ENCODE assay signal across 18 cellular contexts in genomic region chr13:92354583-92354982, GRCh38.
DNase-seq lines count a peak whose midpoint lies in the region; ATAC-seq, FAIRE-seq and TF ChIP-seq lines count a peak whose summit lies in the region.
"Had no signal": no experiment of that assay in that cellular context is flagged by ENCODE, and none has a peak within 500 bp of the region (broad histone marks: within the 10 kb centered on the region; RNA-seq: fewer than 3 reads in every experiment).

No MANE protein-coding gene starts in this region.

- H2BK5ac ChIP-seq in H1 (ENCODE audit: low read depth, low read length), result no peak overlapping the region

- no peak overlapping the region for H4K91ac ChIP-seq in H1 (replicated peaks; ENCODE audit: insufficient read length, low read length)

- H3K27ac ChIP-seq in H1 (ENCODE audit: low read depth, low read length), result no peak overlapping the region
- H3K27ac ChIP-seq: HL-60 had no signal

- H2AFZ ChIP-seq in H1 (ENCODE audit: low read length), result no peak overlapping the region
- H2AFZ ChIP-seq: GM23338 had no signal

- no peak for ATAC-seq in GM21381 (IDR thresholded peaks at IDR 0.05; ENCODE audit: unreplicated experiment)
- ATAC-seq: CD8-positive, alpha-beta T cell; GM12878 had no signal

- H4K20me1 ChIP-seq in H1 (replicated peaks in 1 of 2; ENCODE audit: control insufficient read depth in 1 of 2, insufficient read depth in 2 of 2, low read length in 2 of 2), result no peaks in the 10 kb centered on the region

- TF ChIP-seq EP300 in H1 (IDR thresholded peaks at IDR 0.05; ENCODE audit: borderline replicate concordance in 1 of 2, low read depth in 2 of 2, low read length in 2 of 2), result no peak

- H3K4me1 ChIP-seq in H1 (replicated peaks in 1 of 4; ENCODE audit: control insufficient read depth in 3 of 4, insufficient read depth in 4 of 4, low read length in 3 of 4), result no peaks in the 10 kb centered on the region

- H3K79me1 ChIP-seq in H1 (ENCODE audit: low read depth, low read length), result no peaks in the 10 kb centered on the region

- peaks cover 17 to 20% of the 10 kb centered on the region in 2 experiments for H3K9me3 ChIP-seq in H1 (ENCODE audit: insufficient read depth in 2 of 2, low read depth in 1 of 2, low read length in 1 of 2)

- H3K14ac ChIP-seq in H1 (ENCODE audit: insufficient read length), result no peak overlapping the region

- no peak overlapping the region for H3K18ac ChIP-seq in H1 (ENCODE audit: extremely low read depth, low read length)

- no peak for FAIRE-seq in H1 (lab: Jason Lieb, UNC)
- FAIRE-seq: GM12878 had no signal

- 100% methylated on average over 1 of the region's 1 CpG; no CpG with 5 or more reads in 1 of the 2 experiments for WGBS in H1 (ENCODE audit: extremely low coverage in 1 of 2, insufficient coverage in 1 of 2, insufficient read length in 1 of 2, insufficient replicate concordance in 2 of 2, low coverage in 1 of 2, low lambda C conversion rate in 2 of 2, missing lambda C conversion rate in 1 of 2), 2 experiments

- H3K36me3 ChIP-seq in H1 (ENCODE audit: control insufficient read depth in 2 of 4, insufficient read depth in 4 of 4, low read length in 3 of 4), result peaks cover 0 to 3% (median 0%) of the 10 kb centered on the region in 4 experiments; a peak in 1 of 8 replicates

- H4K8ac ChIP-seq in H1 (ENCODE audit: extremely low read depth, insufficient read depth, low read length), result no peak overlapping the region

- TF ChIP-seq CTCF in H1 (IDR thresholded peaks at IDR 0.05; ENCODE audit: control extremely low read depth in 1 of 3, insufficient read depth in 1 of 3, low read depth in 1 of 3, low read length in 3 of 3), result no peak

- H2BK15ac ChIP-seq in H1 (ENCODE audit: low read length), result no peak overlapping the region

- no peak overlapping the region for H4K5ac ChIP-seq in H1 (ENCODE audit: insufficient read length, low read depth, low read length)

- H2AK5ac ChIP-seq in H1 (ENCODE audit: low read depth, low read length), result no peak overlapping the region

- H2BK12ac ChIP-seq in H1 (ENCODE audit: low read depth, low read length), result no peak overlapping the region

- H2BK20ac ChIP-seq in H1 (ENCODE audit: low read length), result no peak overlapping the region

- no peak overlapping the region for H3K4me2 ChIP-seq in H1 (ENCODE audit: insufficient read depth in 1 of 2, low read depth in 2 of 2, low read length in 2 of 2)
- H3K4me2 ChIP-seq: GM23338 had no signal

- no peak for TF ChIP-seq POLR2A in H1 (IDR thresholded peaks at IDR 0.05; ENCODE audit: control extremely low read depth in 1 of 2, low read depth in 2 of 2, low read length in 2 of 2)

- no peaks in the 10 kb centered on the region for H3K79me2 ChIP-seq in H1 (ENCODE audit: control insufficient read depth in 1 of 2, insufficient read depth in 2 of 2, low read length in 2 of 2)

- peak overlapping the region; percentile 6 for H3K56ac ChIP-seq in H1 (replicated peaks; ENCODE audit: insufficient read length, low read depth, low read length)

- no peaks in the 10 kb centered on the region for H3K27me3 ChIP-seq in H1 (replicated peaks in 1 of 4; ENCODE audit: control insufficient read depth in 3 of 4, extremely low read depth in 1 of 4, insufficient read depth in 3 of 4, low read length in 3 of 4)

- no peak overlapping the region for H3K4me3 ChIP-seq in H1 (ENCODE audit: extremely low read depth in 1 of 4, insufficient read depth in 2 of 4, low read depth in 3 of 4, low read length in 4 of 4)
- H3K4me3 ChIP-seq: GM12878, GM23338 had no signal

- no peak overlapping the region for H3K4ac ChIP-seq in H1 (replicated peaks; ENCODE audit: insufficient read length, low read depth, low read length)

- no peak for TF ChIP-seq RAD21 in H1 (IDR thresholded peaks at IDR 0.05 in 1 of 2, conservative IDR thresholded peaks at IDR 0.05 in 1 of 2; ENCODE audit: low read depth in 2 of 2, low read length in 2 of 2)

- CTCF ChIA-PET in H1 (lab: Charles Lee; ENCODE audit: partially characterized antibody), result interaction anchor here (0.5 to 1.3 kb wide), 10 partner anchors 8 to 179 kb away, joined by 3 to 9 read pairs (median 4); no protein-coding TSS in a partner anchor

- POLR2A ChIA-PET in H1 (lab: Charles Lee; ENCODE audit: partially characterized antibody), result no interaction called here

- peak overlapping the region in 1 of 4 experiments; percentile 34; a peak in 1 of 7 replicates for H3K9ac ChIP-seq in H1 (replicated peaks in 1 of 4; ENCODE audit: extremely low read depth in 1 of 4, low read depth in 3 of 4, low read length in 3 of 4)

- no peak overlapping the region for H3K23ac ChIP-seq in H1 (ENCODE audit: insufficient read length)

- no peaks in the 10 kb centered on the region for H3K23me2 ChIP-seq in H1 (ENCODE audit: low read depth, low read length)

- H2BK120ac ChIP-seq in H1 (replicated peaks; ENCODE audit: low read depth, low read length), result no peak overlapping the region

- DNase-seq in M059J (ENCODE audit: low read depth), result peak; percentile 1
- peak; percentile 71 for DNase-seq in amniotic epithelial cell (ENCODE audit: low read depth)
- no peak for DNase-seq in H1 (ENCODE audit: low read depth in 1 of 2, low spot score in 2 of 2)
- peak; percentile 32 for DNase-seq in kidney tubule cell (ENCODE audit: low spot score)
- DNase-seq in NCI-H1417 (lab: John Stamatoyannopoulos, UW), result no peak
- DNase-seq in stimulated activated CD4-positive, alpha-beta T cell treated with anti-CD3 and anti-CD28 coated beads, Interleukin-2, amount 100 ng/mL, for 24 hours, result no peak
- DNase-seq in OCI-M2 (lab: John Stamatoyannopoulos, UW; ENCODE audit: unreplicated experiment), result no peak
- DNase-seq: C1 segment of cervical spinal cord; CD8-positive, alpha-beta T cell; DND-41; HCEC 1CT; NCI-H2081 treated with DMSO at 0.1 percent for 48 hours; NCI-H510A; Right ventricle myocardium superior had no signal

TF ChIP-seq in H1, 55 proteins besides CTCF, POLR2A, EP300 and RAD21:
- TF ChIP-seq SP2 (IDR thresholded peaks at IDR 0.05; ENCODE audit: low read length) (no peak), EGR1 (IDR thresholded peaks at IDR 0.05; ENCODE audit: borderline replicate concordance, low read depth, low read length) (no peak), CEBPB (IDR thresholded peaks at IDR 0.05; ENCODE audit: low read depth, low read length) (no peak), GTF2F1 (IDR thresholded peaks at IDR 0.05; ENCODE audit: borderline replicate concordance, low read depth, low read length) (no peak)

Comparison
In these comparisons a context has a peak if more than half of its experiments do, and no peak if none do; other contexts are left out.
1. DNase-seq: peak in M059J (single experiment), amniotic epithelial cell (single experiment) and kidney tubule cell (single experiment); none in H1 (0 of 2), NCI-H1417 (0 of 3), stimulated activated CD4-positive, alpha-beta T cell treated with anti-CD3 and anti-CD28 coated beads, Interleukin-2, amount 100 ng/mL, for 24 hours (0 of 2) and OCI-M2 (single experiment).